ENCODE assay signal across 15 cellular contexts in the genomic region with DNA sequence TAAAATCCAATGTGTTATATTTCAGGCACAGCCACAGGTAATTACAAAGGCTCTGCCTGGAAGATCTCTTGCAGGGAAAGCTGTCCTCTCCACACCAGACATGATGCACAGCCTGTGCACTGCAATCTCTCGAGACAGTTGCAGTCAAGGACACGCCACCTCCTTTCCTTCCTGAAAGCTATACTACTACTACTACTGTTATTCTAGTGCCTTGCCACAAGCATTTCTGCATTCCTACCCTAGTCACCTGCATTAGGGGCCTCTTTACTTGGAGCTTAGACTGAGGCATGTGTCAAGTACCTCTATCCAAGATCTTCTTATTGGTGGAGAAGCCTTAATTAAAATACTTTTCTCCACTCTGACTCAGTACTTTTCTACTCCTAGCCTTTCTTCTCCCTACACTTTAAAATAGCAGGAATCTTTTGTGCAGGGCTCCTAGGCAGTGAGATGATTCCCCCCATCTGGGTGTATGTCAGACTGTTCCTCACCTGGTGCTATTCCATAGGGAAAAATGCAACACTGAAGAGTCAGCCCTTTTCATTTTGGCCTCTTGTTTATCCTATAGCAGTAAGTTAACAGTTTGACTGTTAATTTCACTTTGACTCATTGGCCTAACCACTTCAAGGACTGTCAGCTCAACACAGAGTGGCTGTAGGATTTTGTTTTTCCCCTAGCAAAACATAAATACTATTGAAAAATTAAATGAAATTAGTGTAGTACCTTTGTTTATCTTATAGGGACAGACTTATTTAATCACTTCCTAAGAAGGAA.
DNase-seq lines count a peak whose midpoint lies in the region; ATAC-seq and TF ChIP-seq lines count a peak whose summit lies in the region.
"Had no signal": no experiment of that assay in that cellular context is flagged by ENCODE, and none has a peak within 500 bp of the region (broad histone marks: within the 10 kb centered on the region; RNA-seq: fewer than 3 reads in every experiment).

No MANE protein-coding gene starts in this region.

- peaks cover 2% of the 10 kb centered on the region for H3K36me3 ChIP-seq in mammary epithelial cell (ENCODE audit: insufficient read depth, low read length)
- 0 out of 2 replicates have a peak, but pooled peaks cover 3% of the 10 kb centered on the region for H3K36me3 ChIP-seq in PC-9 (ENCODE audit: low read depth)

- DNase-seq in T47D (ENCODE audit: low read depth in 1 of 2, low spot score in 1 of 2): peak; percentile 18 to 37
- no peak for DNase-seq in mammary epithelial cell
- peak; percentile 15 to 19 for DNase-seq in stimulated activated naive CD8-positive, alpha-beta T cell treated with anti-CD3 and anti-CD28 coated beads, Interleukin-15, amount 100 ng/mL, for 72 hours
- DNase-seq in type B pancreatic cell (ENCODE audit: extremely low spot score, unreplicated experiment): no peak
- no peak for DNase-seq in PC-9
- DNase-seq in dedifferentiated amniotic fluid mesenchymal stem cell (ENCODE audit: extremely low spot score): no peak
- DNase-seq: dorsolateral prefrontal cortex; gastrocnemius medialis; GOT3; left cardiac atrium; Peyer's patch; stimulated activated CD4-positive, alpha-beta T cell treated with anti-CD3 and anti-CD28 coated beads, Interleukin-15, amount 100 ng/mL, for 24 hours; stimulated activated naive CD4-positive, alpha-beta T cell treated with Interleukin-2 at 50 U/mL for 16 hours had no signal

- no peak overlapping the region for H3K9ac ChIP-seq in mammary epithelial cell (ENCODE audit: insufficient read depth, low read length)

- H3K4me3 ChIP-seq in mammary epithelial cell (replicated peaks in 1 of 3; ENCODE audit: insufficient read depth in 1 of 3, low read depth in 2 of 3, low read length in 3 of 3) (no peak overlapping the region), PC-9 (no peak overlapping the region)
- H3K4me3 ChIP-seq: dorsolateral prefrontal cortex, gastrocnemius medialis, Peyer's patch had no signal

- peaks cover 21% of the 10 kb centered on the region for H3K36me3 Mint-ChIP-seq in type B pancreatic cell

- H3K4me1 Mint-ChIP-seq in stimulated activated naive CD8-positive, alpha-beta T cell treated with anti-CD3 and anti-CD28 coated beads, Interleukin-15, amount 100 ng/mL, for 72 hours: peaks cover 8% of the 10 kb centered on the region
- peaks cover 3% of the 10 kb centered on the region for H3K4me1 Mint-ChIP-seq in type B pancreatic cell (ENCODE audit: unreplicated experiment)

- POLR2A ChIA-PET in PC-9 (lab: Charles Lee; ENCODE audit: unreplicated experiment): interaction anchor here (0.5 to 0.8 kb wide), 3 partner anchors 337 to 1933 kb away, joined by 6 to 9 read pairs (median 6); no protein-coding TSS in a partner anchor

- peak overlapping the region in 1 of 2 donors; percentile 37 for H3K27ac Mint-ChIP-seq in stimulated activated naive CD8-positive, alpha-beta T cell treated with anti-CD3 and anti-CD28 coated beads, Interleukin-15, amount 100 ng/mL, for 72 hours
- no peak overlapping the region for H3K27ac Mint-ChIP-seq in type B pancreatic cell

- 95% methylated on average over 2 of the region's 2 CpGs for WGBS in mammary epithelial cell (ENCODE audit: low coverage, missing lambda C conversion rate)

- no peak overlapping the region for H3K4me3 Mint-ChIP-seq in stimulated activated naive CD8-positive, alpha-beta T cell treated with anti-CD3 and anti-CD28 coated beads, Interleukin-15, amount 100 ng/mL, for 72 hours
- H3K4me3 Mint-ChIP-seq in type B pancreatic cell: no peak overlapping the region

- in situ Hi-C loops in T47D (cut with HindIII; ENCODE audit: low pct_unique_long_range_greater_than_20kb, low sequenced_read_pairs): no loop called here
- in situ Hi-C loops in mammary epithelial cell (cut with MboI; ENCODE audit: low sequenced_read_pairs in 2 of 2): no loop called here

- peaks cover 0 to 1% of the 10 kb centered on the region in 2 donors for H3K9me3 Mint-ChIP-seq in stimulated activated naive CD8-positive, alpha-beta T cell treated with anti-CD3 and anti-CD28 coated beads, Interleukin-15, amount 100 ng/mL, for 72 hours
- peaks cover 4% of the 10 kb centered on the region for H3K9me3 Mint-ChIP-seq in type B pancreatic cell

- H3K4me1 ChIP-seq in mammary epithelial cell (ENCODE audit: insufficient read depth, low read length): no peaks in the 10 kb centered on the region
- H3K4me1 ChIP-seq in PC-9 (replicated peaks; ENCODE audit: insufficient read depth): no peaks in the 10 kb centered on the region
- H3K4me1 ChIP-seq: Peyer's patch had no signal

- dilution Hi-C loops in mammary epithelial cell (cut with HindIII; ENCODE audit: low sequenced_read_pairs): no loop called here

- intact Hi-C loops in mammary epithelial cell (cut with micrococcal nuclease) (no loop called here), PC-9 (cut with micrococcal nuclease; ENCODE audit: unreplicated experiment) (no loop called here)

- H3K27ac ChIP-seq in mammary epithelial cell (ENCODE audit: insufficient read depth, low read depth, low read length) (no peak overlapping the region), PC-9 (no peak overlapping the region)
- H3K27ac ChIP-seq: dorsolateral prefrontal cortex, gastrocnemius medialis, Peyer's patch had no signal

- H3K9me2 ChIP-seq in PC-9 (ENCODE audit: insufficient read depth): no peaks in the 10 kb centered on the region

- no peak for TF ChIP-seq CTCF in mammary epithelial cell (conservative IDR thresholded peaks at IDR 0.05 in 1 of 2, IDR thresholded peaks at IDR 0.05 in 1 of 2; ENCODE audit: extremely low read depth in 1 of 2, insufficient read depth in 1 of 2, low read depth in 1 of 2, low read length in 2 of 2)
- TF ChIP-seq CTCF in type B pancreatic cell (conservative IDR thresholded peaks at IDR 0.05): no peak
- no peak for TF ChIP-seq CTCF in PC-9 (conservative IDR thresholded peaks at IDR 0.05)

- no TSS peak for BruUV-seq in mammary epithelial cell (replicated peaks; lab: Mats Ljungman, UMichigan)
- BruUV-seq in PC-9 (replicated peaks; lab: Mats Ljungman, UMichigan): no TSS peak

- H3K9me3 ChIP-seq in mammary epithelial cell (replicated peaks; ENCODE audit: insufficient read depth, low read length): no peaks in the 10 kb centered on the region
- H3K9me3 ChIP-seq in PC-9 (ENCODE audit: insufficient read depth, low read depth): no peaks in the 10 kb centered on the region
- H3K9me3 ChIP-seq: gastrocnemius medialis had no signal

- H3F3A ChIP-seq in PC-9 (ENCODE audit: insufficient read depth, low read depth): no peaks in the 10 kb centered on the region

- H3K4me2 ChIP-seq in mammary epithelial cell (ENCODE audit: insufficient read depth, low read depth, low read length): no peak overlapping the region
- H3K4me2 ChIP-seq in PC-9: no peak overlapping the region

- no peaks in the 10 kb centered on the region for H3K79me2 ChIP-seq in mammary epithelial cell (ENCODE audit: insufficient read depth, low read length)
- no peaks in the 10 kb centered on the region for H3K79me2 ChIP-seq in PC-9 (ENCODE audit: low read depth)

- CTCF ChIA-PET in mammary epithelial cell (lab: Charles Lee; ENCODE audit: low non-redundant PET): interaction anchor here (0.6 kb wide), 1 partner anchor 9 kb away, joined by 3 read pairs; no protein-coding TSS in a partner anchor
- CTCF ChIA-PET in PC-9 (lab: Charles Lee): no interaction called here

- H3K27me3 ChIP-seq in mammary epithelial cell (ENCODE audit: insufficient read depth, low read length) (no peaks in the 10 kb centered on the region), PC-9 (ENCODE audit: insufficient read depth, low read depth) (no peaks in the 10 kb centered on the region)
- H3K27me3 ChIP-seq: dorsolateral prefrontal cortex, gastrocnemius medialis, Peyer's patch had no signal

- no peaks in the 10 kb centered on the region for H3K27me3 Mint-ChIP-seq in stimulated activated naive CD8-positive, alpha-beta T cell treated with anti-CD3 and anti-CD28 coated beads, Interleukin-15, amount 100 ng/mL, for 72 hours
- H3K27me3 Mint-ChIP-seq in type B pancreatic cell: no peaks in the 10 kb centered on the region

- no peaks in the 10 kb centered on the region for H4K20me1 ChIP-seq in mammary epithelial cell (ENCODE audit: insufficient read depth, low read length)
- no peaks in the 10 kb centered on the region for H4K20me1 ChIP-seq in PC-9 (ENCODE audit: insufficient read depth)

- ATAC-seq in GM21737 (IDR thresholded peaks at IDR 0.05; ENCODE audit: unreplicated experiment) (peak; percentile 65), HG03520 (IDR thresholded peaks at IDR 0.05; ENCODE audit: unreplicated experiment) (peak; percentile 60)
- ATAC-seq in stimulated activated naive CD8-positive, alpha-beta T cell treated with anti-CD3 and anti-CD28 coated beads, Interleukin-15, amount 100 ng/mL, for 72 hours: peak; percentile 98
- ATAC-seq: gastrocnemius medialis, left cardiac atrium had no signal

- H2AFZ ChIP-seq in mammary epithelial cell (ENCODE audit: low read depth, low read length) (no peak overlapping the region), PC-9 (no peak overlapping the region)

Comparison
In these comparisons a context has a peak if more than half of its experiments do, and no peak if none do; other contexts are left out.
1. DNase-seq: peak in T47D (2 of 2) and stimulated activated naive CD8-positive, alpha-beta T cell treated with anti-CD3 and anti-CD28 coated beads, Interleukin-15, amount 100 ng/mL, for 72 hours (2 of 2); none in mammary epithelial cell (single experiment), type B pancreatic cell (single experiment), PC-9 (0 of 2) and dedifferentiated amniotic fluid mesenchymal stem cell (single experiment).
2. Peak in every context shown above with its lines, with median percentiles within 50 percentile points of each other: ATAC-seq.